ENCODE assay signal across 10 cellular contexts in the genomic region with DNA sequence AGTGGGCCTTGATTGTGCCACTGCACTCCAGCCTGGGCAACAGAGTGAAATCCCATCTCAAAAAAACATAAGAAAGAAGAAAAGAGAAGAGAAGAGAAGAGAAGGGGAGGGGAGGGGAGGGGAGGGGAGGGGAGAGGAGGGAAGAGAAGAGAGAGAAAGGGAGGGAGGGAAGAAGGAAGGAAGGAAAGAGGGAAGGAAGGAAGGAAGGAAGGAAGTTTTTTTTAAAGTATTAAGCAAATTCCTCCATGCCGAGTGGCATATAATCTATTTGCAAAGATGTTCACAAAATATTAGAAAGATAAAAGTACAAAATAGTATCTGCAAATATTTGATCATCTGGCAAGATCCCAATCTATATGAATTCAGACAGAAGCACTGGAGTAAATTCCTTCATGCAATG.
"Had no signal": no experiment of that assay in that cellular context is flagged by ENCODE, and none has a peak within 500 bp of the region (broad histone marks: within the 10 kb centered on the region; RNA-seq: fewer than 3 reads in every experiment).

No MANE protein-coding gene starts in this region.

- FAIRE-seq: H1, H54 had no signal

- H3K4me2 ChIP-seq: GM23338 had no signal

- H2AFZ ChIP-seq: GM23248, GM23338 had no signal

- DNase-seq: GM23248, GOT3, H9, HCEC 1CT, HFFc6 had no signal

- H3K4me3 ChIP-seq: GM23248, GM23338, HAP-1 had no signal

- H3K27ac ChIP-seq: GM23248 had no signal

- H3K9me3 ChIP-seq: HAP-1 had no signal

- H3K36me3 ChIP-seq: HAP-1 had no signal

- H3K9ac ChIP-seq: GM23248 had no signal

- H3K4me1 ChIP-seq: HAP-1 had no signal

- ATAC-seq: GM23338, HCT116 had no signal
